9 cellular contexts compared by ENCODE assay signal in genomic region chr11:33987975-33988580, GRCh38.
DNase-seq lines count a peak whose midpoint lies in the region; ATAC-seq and TF ChIP-seq lines count a peak whose summit lies in the region.
"Had no signal": no experiment of that assay in that cellular context is flagged by ENCODE, and none has a peak within 500 bp of the region (broad histone marks: within the 10 kb centered on the region; RNA-seq: fewer than 3 reads in every experiment).

No MANE protein-coding gene starts in this region.

- peak; percentile 4 for DNase-seq in NCI-H510A treated with DMSO at 0.1 percent for 48 hours (lab: John Stamatoyannopoulos, UW)
- DNase-seq in NCI-H510A (lab: John Stamatoyannopoulos, UW): no peak
- peak; percentile 87 for DNase-seq in NCI-H1092 treated with DMSO at 0.1 percent for 48 hours (lab: John Stamatoyannopoulos, UW)
- peak; percentile 61 for DNase-seq in T follicular helper cell (ENCODE audit: low read depth)
- peak; percentile 75 to 85 (median 78) for DNase-seq in adrenal gland
- peak; percentile 76 for DNase-seq in left cardiac atrium
- peak; percentile 82 for DNase-seq in renal cortical epithelial cell (ENCODE audit: low read depth)

- peak; percentile 62 to 89 (median 77) for TF ChIP-seq CTCF in adrenal gland (IDR thresholded peaks at IDR 0.05)

- no peak for TF ChIP-seq POLR2A in adrenal gland (IDR thresholded peaks at IDR 0.05)

- ATAC-seq in left cardiac atrium: peak; percentile 85 to 87
- ATAC-seq in GM19328 (IDR thresholded peaks at IDR 0.05; ENCODE audit: unreplicated experiment): no peak

- WGBS in adrenal gland, 4 donors: 45 to 53% (median 49%) methylated on average over 12 of the region's 12 CpGs

- no peaks in the 10 kb centered on the region for H3K4me1 ChIP-seq in adrenal gland (replicated peaks in 1 of 2)

- no peak overlapping the region for H3K27ac ChIP-seq in adrenal gland
- H3K27ac ChIP-seq: BLaER1 treated with 17β-estradiol and CSF1 and Interleukin-3, amounts not matched to agents 10 nM and 100 nM had no signal

- no peaks in the 10 kb centered on the region for H3K36me3 ChIP-seq in adrenal gland (replicated peaks in 1 of 2)
- H3K36me3 ChIP-seq: BLaER1 treated with 17β-estradiol and CSF1 and Interleukin-3, amounts not matched to agents 10 nM and 100 nM had no signal

- no peaks in the 10 kb centered on the region for H3K9me3 ChIP-seq in adrenal gland (replicated peaks in 1 of 3)

- H3K4me3 ChIP-seq in adrenal gland: no peak overlapping the region
- H3K4me3 ChIP-seq: BLaER1 treated with 17β-estradiol and CSF1 and Interleukin-3, amounts not matched to agents 10 nM and 100 nM had no signal

- H3K27me3 ChIP-seq in adrenal gland: no peaks in the 10 kb centered on the region
- H3K27me3 ChIP-seq: BLaER1 treated with 17β-estradiol and CSF1 and Interleukin-3, amounts not matched to agents 10 nM and 100 nM had no signal

- intact Hi-C loops in adrenal gland (cut with DNase I) (no loop called here), left cardiac atrium (cut with DNase I) (loop anchor here in 1 of 2 donors (5.0 kb wide), 1 partner anchor 131 kb away; no protein-coding TSS in a partner anchor)
